ENCODE assay signal across 39 cellular contexts in genomic region chr3:25992606-25993005, GRCh38.
"Had no signal": no experiment of that assay in that cellular context is flagged by ENCODE, and none has a peak within 500 bp of the region (broad histone marks: within the 10 kb centered on the region; RNA-seq: fewer than 3 reads in every experiment).

No MANE protein-coding gene starts in this region.

- H3K36me3 Mint-ChIP-seq: activated naive CD4-positive, alpha-beta T cell treated with anti-CD3 and anti-CD28 coated beads, Interleukin-2, amount 10 ng/mL, durations not matched to agents 7 days and 5 days; activated naive CD8-positive, alpha-beta T cell treated with anti-CD3 and anti-CD28 coated beads for 36 hours; activated naive CD8-positive, alpha-beta T cell treated with anti-CD3 and anti-CD28 coated beads, Interleukin-2, amount 10 ng/mL, durations not matched to agents 7 days and 5 days had no signal

- FAIRE-seq: astrocyte, bronchial epithelial cell, colon had no signal

- H3K4me3 Mint-ChIP-seq: activated naive CD4-positive, alpha-beta T cell treated with anti-CD3 and anti-CD28 coated beads for 36 hours; activated naive CD4-positive, alpha-beta T cell treated with anti-CD3 and anti-CD28 coated beads, Interleukin-2, amount 10 ng/mL, durations not matched to agents 7 days and 5 days; activated naive CD4-positive, alpha-beta T cell treated with anti-CD3 and anti-CD28 coated beads, Interleukin-2, amount 50 U/mL, for 24 hours; activated naive CD8-positive, alpha-beta T cell; activated naive CD8-positive, alpha-beta T cell treated with anti-CD3 and anti-CD28 coated beads for 36 hours; activated naive CD8-positive, alpha-beta T cell treated with anti-CD3 and anti-CD28 coated beads, Interleukin-2, amount 10 ng/mL, durations not matched to agents 7 days and 5 days; activated naive CD8-positive, alpha-beta T cell treated with anti-CD3 and anti-CD28 coated beads, Interleukin-2, amount 50 U/mL, for 24 hours; activated T-cell treated with anti-CD3 and anti-CD28 coated beads, Interleukin-2, amount 50 U/mL, for 4 hours; activated T-cell treated with anti-CD3 and anti-CD28 coated beads, Interleukin-2, amount 50 U/mL, for 72 hours; activated T-helper 1 cell treated with anti-CD3 and anti-CD28 coated beads, Interleukin-12 subunit alpha, Interleukin-12 subunit beta, Interleukin-2, Interleukin-4 antibody, amounts not matched to agents 30 ng/mL and 10 ng/mL and 1 ng/mL, durations not matched to agents 14 hours and 24 hours and 36 hours; activated T-helper 17 cell treated with anti-CD3 and anti-CD28 coated beads, Interleukin-2, amount 50 U/mL, for 72 hours; brain; central memory CD8-positive, alpha-beta T cell had no signal

- H3K4me3 ChIP-seq: adrenal gland, ascending aorta, body of pancreas, breast epithelium, cardiac muscle cell had no signal

- H3K9me3 ChIP-seq: adrenal gland, body of pancreas had no signal

- H3K4me1 Mint-ChIP-seq: activated naive CD4-positive, alpha-beta T cell treated with anti-CD3 and anti-CD28 coated beads, Interleukin-2, amount 10 ng/mL, durations not matched to agents 7 days and 5 days; activated naive CD4-positive, alpha-beta T cell treated with anti-CD3 and anti-CD28 coated beads, Interleukin-2, amount 50 U/mL, for 24 hours; activated naive CD8-positive, alpha-beta T cell treated with anti-CD3 and anti-CD28 coated beads for 36 hours; activated naive CD8-positive, alpha-beta T cell treated with anti-CD3 and anti-CD28 coated beads, Interleukin-2, amount 10 ng/mL, durations not matched to agents 7 days and 5 days; activated naive CD8-positive, alpha-beta T cell treated with anti-CD3 and anti-CD28 coated beads, Interleukin-2, amount 50 U/mL, for 24 hours; activated T-helper 17 cell treated with anti-CD3 and anti-CD28 coated beads, Interleukin-2, amount 50 U/mL, for 72 hours; brain; central memory CD8-positive, alpha-beta T cell had no signal

- H3K36me3 ChIP-seq: adrenal gland, ascending aorta, brain microvascular endothelial cell, breast epithelium, cardiac muscle cell had no signal

- H3K27me3 ChIP-seq: adrenal gland, ascending aorta, body of pancreas, brain microvascular endothelial cell, breast epithelium, cardiac muscle cell had no signal

- H3K27me3 Mint-ChIP-seq: activated naive CD4-positive, alpha-beta T cell treated with anti-CD3 and anti-CD28 coated beads, Interleukin-2, amount 10 ng/mL, durations not matched to agents 7 days and 5 days; activated naive CD4-positive, alpha-beta T cell treated with anti-CD3 and anti-CD28 coated beads, Interleukin-2, amount 50 U/mL, for 24 hours; activated naive CD8-positive, alpha-beta T cell; activated naive CD8-positive, alpha-beta T cell treated with anti-CD3 and anti-CD28 coated beads for 36 hours; activated naive CD8-positive, alpha-beta T cell treated with anti-CD3 and anti-CD28 coated beads, Interleukin-2, amount 10 ng/mL, durations not matched to agents 7 days and 5 days; activated naive CD8-positive, alpha-beta T cell treated with anti-CD3 and anti-CD28 coated beads, Interleukin-2, amount 50 U/mL, for 24 hours; activated T-helper 17 cell treated with anti-CD3 and anti-CD28 coated beads, Interleukin-2, amount 50 U/mL, for 72 hours; brain; central memory CD8-positive, alpha-beta T cell had no signal

- ATAC-seq: activated naive CD4-positive, alpha-beta T cell treated with anti-CD3 and anti-CD28 coated beads, Interleukin-2, amount 50 U/mL, for 72 hours; activated naive CD8-positive, alpha-beta T cell treated with anti-CD3 and anti-CD28 coated beads, Interleukin-2, amount 50 U/mL, for 24 hours; activated T-cell treated with anti-CD3 and anti-CD28 coated beads, Interleukin-2, amount 50 U/mL, for 4 hours; activated T-cell treated with anti-CD3 and anti-CD28 coated beads, Interleukin-2, amount 50 U/mL, for 72 hours; activated T-helper 17 cell treated with anti-CD3 and anti-CD28 coated beads, Interleukin-2, amount 50 U/mL, for 72 hours; body of pancreas had no signal

- H3K4me1 ChIP-seq: adrenal gland, ascending aorta, body of pancreas, breast epithelium had no signal

- H3K27ac ChIP-seq: adrenal gland, ascending aorta, body of pancreas, brain microvascular endothelial cell, breast epithelium, cardiac muscle cell had no signal

- H3K27ac Mint-ChIP-seq: activated naive CD4-positive, alpha-beta T cell treated with anti-CD3 and anti-CD28 coated beads for 36 hours; activated naive CD4-positive, alpha-beta T cell treated with anti-CD3 and anti-CD28 coated beads, Interleukin-2, amount 10 ng/mL, durations not matched to agents 7 days and 5 days; activated naive CD4-positive, alpha-beta T cell treated with anti-CD3 and anti-CD28 coated beads, Interleukin-2, amount 50 U/mL, for 24 hours; activated naive CD4-positive, alpha-beta T cell treated with anti-CD3 and anti-CD28 coated beads, Interleukin-2, amount 50 U/mL, for 72 hours; activated naive CD8-positive, alpha-beta T cell; activated naive CD8-positive, alpha-beta T cell treated with anti-CD3 and anti-CD28 coated beads for 36 hours; activated naive CD8-positive, alpha-beta T cell treated with anti-CD3 and anti-CD28 coated beads, Interleukin-2, amount 10 ng/mL, durations not matched to agents 7 days and 5 days; activated naive CD8-positive, alpha-beta T cell treated with anti-CD3 and anti-CD28 coated beads, Interleukin-2, amount 50 U/mL, for 24 hours; activated T-cell treated with anti-CD3 and anti-CD28 coated beads, Interleukin-2, amount 50 U/mL, for 72 hours; activated T-helper 1 cell treated with anti-CD3 and anti-CD28 coated beads, Interleukin-12 subunit alpha, Interleukin-12 subunit beta, Interleukin-2, Interleukin-4 antibody, amounts not matched to agents 30 ng/mL and 10 ng/mL and 1 ng/mL, durations not matched to agents 14 hours and 24 hours and 36 hours; activated T-helper 17 cell treated with anti-CD3 and anti-CD28 coated beads, Interleukin-2, amount 50 U/mL, for 72 hours; activated T-helper 2 cell treated with anti-CD3 and anti-CD28 coated beads, Interferon-gamma antibody, Interleukin-2, Interleukin-4, amounts not matched to agents 10 μg/mL and 5 μg/mL and 100 μg/mL, durations not matched to agents 14 hours and 24 hours and 36 hours; brain had no signal

- DNase-seq: activated effector memory CD4-positive, alpha-beta T cell treated with anti-CD3 and anti-CD28 coated beads, Interleukin-2, amount 50 U/mL, for 16 hours; activated effector memory CD4-positive, alpha-beta T cell treated with Interleukin-2 at 50 U/mL for 16 hours; activated gamma-delta T cell; activated gamma-delta T cell treated with Interleukin-2 at 50 U/mL for 16 hours; activated naive CD4-positive, alpha-beta T cell; activated naive CD4-positive, alpha-beta T cell treated with anti-CD3 and anti-CD28 coated beads for 36 hours; activated naive CD4-positive, alpha-beta T cell treated with anti-CD3 and anti-CD28 coated beads, Interleukin-2, amount 10 ng/mL, durations not matched to agents 7 days and 5 days; activated naive CD4-positive, alpha-beta T cell treated with anti-CD3 and anti-CD28 coated beads, Interleukin-2, amount 50 U/mL, for 16 hours; activated naive CD4-positive, alpha-beta T cell treated with Interleukin-2 at 50 U/mL for 16 hours; activated naive CD8-positive, alpha-beta T cell treated with anti-CD3 and anti-CD28 coated beads for 36 hours; activated naive CD8-positive, alpha-beta T cell treated with anti-CD3 and anti-CD28 coated beads, Interleukin-2, amount 10 ng/mL, durations not matched to agents 7 days and 5 days; activated naive CD8-positive, alpha-beta T cell treated with anti-CD3 and anti-CD28 coated beads, Interleukin-2, amount 50 U/mL, for 24 hours; activated T-cell treated with anti-CD3 and anti-CD28 coated beads, Interleukin-2, amount 50 U/mL, for 4 hours; activated T-cell treated with anti-CD3 and anti-CD28 coated beads, Interleukin-2, amount 50 U/mL, for 48 hours; activated T-cell treated with anti-CD3 and anti-CD28 coated beads, Interleukin-2, amount 50 U/mL, for 72 hours; adrenal gland; amniotic stem cell; amygdala; anterior cingulate cortex; aorta; body of pancreas; brain microvascular endothelial cell; caudate nucleus; central memory CD4-positive, alpha-beta T cell; cerebellar nuclear complex had no signal
